ENCODE assay signal across 19 cellular contexts in genomic region chr19:56167064-56167578, GRCh38. TPM values are rescaled to one million over a fixed set of nuclear protein-coding genes. Genes with fewer than 3 reads are reported as not detected.
A peak's percentile ranks its signal among the peaks of the same experiment; 100 is the strongest.
DNase-seq lines count a peak whose midpoint lies in the region; ATAC-seq, FAIRE-seq and TF ChIP-seq lines count a peak whose summit lies in the region.
"Had no signal": no experiment of that assay in that cellular context is flagged by ENCODE, and none has a peak within 500 bp of the region (broad histone marks: within the 10 kb centered on the region; RNA-seq: fewer than 3 reads in every experiment).

No MANE protein-coding gene starts in this region.

- WGBS in GM12878 (ENCODE audit: insufficient coverage, insufficient replicate concordance, low lambda C conversion rate, missing lambda C conversion rate): 28% methylated on average over 7 of the region's 7 CpGs
- 51% methylated on average over 6 of the region's 7 CpGs for WGBS in mesenchymal stem cell
- WGBS in esophagus muscularis mucosa: 37% methylated on average over 7 of the region's 7 CpGs

- no peak overlapping the region for H3K23ac ChIP-seq in mesenchymal stem cell (ENCODE audit: low read length in 2 of 2)

- TF ChIP-seq POLR2A in GM12878 (IDR thresholded peaks at IDR 0.05; ENCODE audit: low read depth, low read length) (no peak), esophagus muscularis mucosa (IDR thresholded peaks at IDR 0.05; ENCODE audit: low read depth) (no peak)

- ATAC-seq in DND-41 (ENCODE audit: insufficient read depth, low read depth) (no peak), GM12878 (no peak), GM19395 (IDR thresholded peaks at IDR 0.05; ENCODE audit: unreplicated experiment) (no peak)
- ATAC-seq: effector memory CD8-positive, alpha-beta T cell; right cardiac atrium had no signal

- SMC1A ChIA-PET in GM12878 (lab: Charles Lee; ENCODE audit: uncharacterized antibody, unreplicated experiment): no interaction called here

- H3K9me3 ChIP-seq in DND-41 (ENCODE audit: insufficient read depth, low read length, severe bottlenecking) (peaks cover 2% of the 10 kb centered on the region), GM12878 (replicated peaks; ENCODE audit: control insufficient read depth, insufficient read depth, low read length) (no peaks in the 10 kb centered on the region), mesenchymal stem cell (ENCODE audit: control insufficient read depth, low read length) (no peaks in the 10 kb centered on the region), esophagus muscularis mucosa (no peaks in the 10 kb centered on the region)
- H3K9me3 ChIP-seq: BLaER1 had no signal

- no peak overlapping the region for H3K18ac ChIP-seq in mesenchymal stem cell (ENCODE audit: low read depth in 1 of 2, low read length in 2 of 2)

- H2BK5ac ChIP-seq in mesenchymal stem cell (ENCODE audit: low read depth, low read length, poor library complexity, severe bottlenecking): no peak overlapping the region

- H4K91ac ChIP-seq in mesenchymal stem cell (ENCODE audit: low read length): no peak overlapping the region

- no peak overlapping the region for H3K27ac ChIP-seq in DND-41 (ENCODE audit: low read length)
- no peak overlapping the region for H3K27ac ChIP-seq in GM12878 (ENCODE audit: control insufficient read depth, insufficient read depth)
- no peak overlapping the region for H3K27ac ChIP-seq in mesenchymal stem cell (ENCODE audit: low read length, poor library complexity, severe bottlenecking)
- H3K27ac ChIP-seq in esophagus muscularis mucosa (replicated peaks in 1 of 4): no peak overlapping the region
- H3K27ac ChIP-seq in dorsolateral prefrontal cortex: no peak overlapping the region
- H3K27ac ChIP-seq: BLaER1 had no signal

- H2BK15ac ChIP-seq in mesenchymal stem cell (ENCODE audit: low read depth, poor library complexity, severe bottlenecking): no peak overlapping the region

- no TSS peak for BruUV-seq in GM12878 (replicated peaks; lab: Mats Ljungman, UMichigan)

- no peak for TF ChIP-seq CTCF in DND-41 (IDR thresholded peaks at IDR 0.05; ENCODE audit: borderline replicate concordance, extremely low read depth, low read length, poor library complexity, severe bottlenecking)
- TF ChIP-seq CTCF in GM12878 (IDR thresholded peaks at IDR 0.05 in 2 of 3, conservative IDR thresholded peaks at IDR 0.05 in 1 of 3; ENCODE audit: control insufficient read depth in 2 of 3, extremely low read depth in 1 of 3, insufficient read depth in 1 of 3, low read depth in 3 of 3, low read length in 3 of 3): no peak
- no peak for TF ChIP-seq CTCF in esophagus muscularis mucosa (IDR thresholded peaks at IDR 0.05)
- TF ChIP-seq CTCF in dorsolateral prefrontal cortex (IDR thresholded peaks at IDR 0.05 in 54 of 56, conservative IDR thresholded peaks at IDR 0.05 in 2 of 56; ENCODE audit: low read depth in 1 of 56, partially characterized antibody in 56 of 56): no peak

- FAIRE-seq in GM12878 (lab: Jason Lieb, UNC): no peak
- FAIRE-seq: frontal cortex had no signal

- H3K4me2 ChIP-seq in DND-41 (ENCODE audit: insufficient read depth, low read length): no peak overlapping the region
- no peak overlapping the region for H3K4me2 ChIP-seq in GM12878 (ENCODE audit: control insufficient read depth, insufficient read depth)
- H3K4me2 ChIP-seq in mesenchymal stem cell (ENCODE audit: low read length, poor library complexity, severe bottlenecking): no peak overlapping the region
- H3K4me2 ChIP-seq: BLaER1 had no signal

- DNase-seq in DND-41 (peak; percentile 32), GM12878 (ENCODE audit: low read depth, low spot score) (no peak), mesenchymal stem cell (peak; percentile 11), esophagus muscularis mucosa (ENCODE audit: extremely low spot score) (no peak), COR-L47 (lab: John Stamatoyannopoulos, UW) (no peak), dorsolateral prefrontal cortex (no peak)
- peak; percentile 22 for DNase-seq in Jurkat, Clone E6-1 (ENCODE audit: low read depth, low spot score)
- DNase-seq: activated CD8-positive, alpha-beta memory T cell treated with anti-CD3 and anti-CD28 coated beads, Interleukin-2, amount 50 U/mL, for 4 hours; activated naive CD4-positive, alpha-beta T cell treated with Interleukin-2 at 50 U/mL for 16 hours; DMS53; effector memory CD8-positive, alpha-beta T cell; right cardiac atrium; RPMI8226; stimulated activated CD4-positive, alpha-beta T cell treated with anti-CD3 and anti-CD28 coated beads, Interleukin-2, amount 100 ng/mL, for 24 hours had no signal

- no peak for TF ChIP-seq EP300 in GM12878 (IDR thresholded peaks at IDR 0.05; ENCODE audit: borderline replicate concordance in 1 of 2, control insufficient read depth in 1 of 2, low read depth in 2 of 2, low read length in 2 of 2)
- no peak for TF ChIP-seq EP300 in esophagus muscularis mucosa (IDR thresholded peaks at IDR 0.05)

- no peak for TF ChIP-seq RAD21 in GM12878 (IDR thresholded peaks at IDR 0.05; ENCODE audit: insufficient read depth, low read depth, low read length)

- H4K20me1 ChIP-seq in DND-41 (ENCODE audit: insufficient read depth, low read length) (0 out of 2 replicates have a peak, but pooled peaks cover 3% of the 10 kb centered on the region), GM12878 (ENCODE audit: control insufficient read depth, insufficient read depth) (no peaks in the 10 kb centered on the region)

- CTCF ChIA-PET in GM12878 (lab: Yijun Ruan, JAX): interaction anchor here (1.4 to 1.9 kb wide), 2 partner anchors 101 to 181 kb away, joined by 3 to 6 read pairs; no protein-coding TSS in a partner anchor

- H3K36me3 ChIP-seq in DND-41 (ENCODE audit: insufficient read depth, low read length): no peaks in the 10 kb centered on the region
- H3K36me3 ChIP-seq in GM12878 (ENCODE audit: control insufficient read depth in 2 of 2, insufficient read depth in 2 of 2, low read length in 1 of 2): no peaks in the 10 kb centered on the region
- H3K36me3 ChIP-seq in mesenchymal stem cell (ENCODE audit: control insufficient read depth in 1 of 2, insufficient read depth in 2 of 2, low read depth in 1 of 2, low read length in 2 of 2): peaks cover 3 to 9% of the 10 kb centered on the region in 2 experiments
- H3K36me3 ChIP-seq in esophagus muscularis mucosa: peaks cover 0 to 1% (median 0%) of the 10 kb centered on the region in 4 donors

- no peaks in the 10 kb centered on the region for H3K79me1 ChIP-seq in mesenchymal stem cell (replicated peaks; ENCODE audit: low read length, poor library complexity, severe bottlenecking)

- in situ Hi-C loops in GM12878 (cut with MboI): loop anchor here (5.0 kb wide), 1 partner anchor 90 kb away; no protein-coding TSS in a partner anchor

- H2BK12ac ChIP-seq in mesenchymal stem cell (ENCODE audit: low read length in 2 of 2): no peak overlapping the region

- intact Hi-C loops in GM12878 (cut with micrococcal nuclease; ENCODE audit: unreplicated experiment) (no loop called here), esophagus muscularis mucosa (cut with DNase I) (no loop called here), dorsolateral prefrontal cortex (cut with DNase I) (no loop called here)

- POLR2A ChIA-PET in GM12878 (lab: Charles Lee): no interaction called here

- no peak overlapping the region for H3K14ac ChIP-seq in mesenchymal stem cell (ENCODE audit: low read length in 2 of 2)

- no peak overlapping the region for H2AFZ ChIP-seq in DND-41 (ENCODE audit: low read depth, low read length)
- H2AFZ ChIP-seq in GM12878 (ENCODE audit: control insufficient read depth, low read depth, low read length): no peak overlapping the region
- no peak overlapping the region for H2AFZ ChIP-seq in mesenchymal stem cell (ENCODE audit: low read depth, low read length)

- no peak overlapping the region for H3K4ac ChIP-seq in mesenchymal stem cell (ENCODE audit: low read depth in 1 of 2, low read length in 2 of 2)

- no peak overlapping the region for H2AK5ac ChIP-seq in mesenchymal stem cell (ENCODE audit: low read length, severe bottlenecking)

- H3K4me3 ChIP-seq in DND-41 (ENCODE audit: low read depth in 1 of 2, low read length in 2 of 2) (no peak overlapping the region), GM12878 (no peak overlapping the region), mesenchymal stem cell (ENCODE audit: insufficient read depth in 1 of 2, low read depth in 1 of 2, low read length in 2 of 2) (no peak overlapping the region), esophagus muscularis mucosa (no peak overlapping the region), dorsolateral prefrontal cortex (no peak overlapping the region)
- no peak overlapping the region for H3K4me3 ChIP-seq in Jurkat, Clone E6-1 (ENCODE audit: low read length)
- H3K4me3 ChIP-seq: BLaER1 had no signal

- H3K9ac ChIP-seq in DND-41 (ENCODE audit: low read depth, low read length) (no peak overlapping the region), GM12878 (ENCODE audit: control insufficient read depth, insufficient read depth, low read length) (no peak overlapping the region), mesenchymal stem cell (ENCODE audit: low read length) (no peak overlapping the region)
- H3K9ac ChIP-seq: BLaER1 had no signal

- no peak overlapping the region for H4K8ac ChIP-seq in mesenchymal stem cell (ENCODE audit: low read length)

- no peaks in the 10 kb centered on the region for H3K27me3 ChIP-seq in DND-41 (ENCODE audit: insufficient read depth, low read length, poor library complexity)
- H3K27me3 ChIP-seq in GM12878 (replicated peaks in 1 of 2; ENCODE audit: control insufficient read depth in 2 of 2, insufficient read depth in 2 of 2, low read length in 1 of 2): no peaks in the 10 kb centered on the region
- H3K27me3 ChIP-seq in mesenchymal stem cell (ENCODE audit: control insufficient read depth in 1 of 2, insufficient read depth in 1 of 2, low read length in 2 of 2): peaks cover 0 to 3% of the 10 kb centered on the region in 2 experiments
- H3K27me3 ChIP-seq in esophagus muscularis mucosa: no peaks in the 10 kb centered on the region
- no peaks in the 10 kb centered on the region for H3K27me3 ChIP-seq in dorsolateral prefrontal cortex
- H3K27me3 ChIP-seq: BLaER1 had no signal

- H3K4me1 ChIP-seq in DND-41 (ENCODE audit: insufficient read depth, low read length): peaks cover 26% of the 10 kb centered on the region
- no peaks in the 10 kb centered on the region for H3K4me1 ChIP-seq in GM12878 (ENCODE audit: control insufficient read depth, insufficient read depth, low read length)
- peaks cover 2% of the 10 kb centered on the region for H3K4me1 ChIP-seq in mesenchymal stem cell (ENCODE audit: control insufficient read depth, insufficient read depth, low read depth, low read length)
- peaks cover 0 to 5% (median 2%) of the 10 kb centered on the region in 4 donors for H3K4me1 ChIP-seq in esophagus muscularis mucosa

- RAD21 ChIA-PET in GM12878 (lab: Charles Lee; ENCODE audit: unreplicated experiment): interaction anchor here (1.5 kb wide), 1 partner anchor 86 kb away, joined by 7 read pairs; no protein-coding TSS in a partner anchor

- H3K79me2 ChIP-seq in DND-41 (ENCODE audit: insufficient read depth, low read length) (no peaks in the 10 kb centered on the region), GM12878 (ENCODE audit: control insufficient read depth, insufficient read depth, low read length) (no peaks in the 10 kb centered on the region)

- no peak overlapping the region for H2BK120ac ChIP-seq in mesenchymal stem cell (ENCODE audit: low read depth, low read length)

RNA-seq across cellular contexts. Expression of gene GALP, which starts 8.7 kb away (rescaled TPM):
- not detected for polyA plus RNA-seq in Jurkat, Clone E6-1 (2012; ENCODE audit: insufficient read depth, insufficient read length)
- total RNA-seq in GM12878 (2013; cell fraction: nucleolus; rRNA removed): not detected in 2 replicates
- total RNA-seq in GM12878 (2014; rRNA removed) (not detected in 2 replicates), GM12878 (2014; rRNA removed; fragmentation: Illumina TruSeq; extraction: Trizol) (not detected in 2 replicates), GM12878 (2021) (not detected in 2 replicates), esophagus muscularis mucosa (not detected), dorsolateral prefrontal cortex (not detected)
- polyA plus RNA-seq in GM12878 (2011; ENCODE audit: low read depth): not detected
- polyA plus RNA-seq in GM12878 (2011; rRNA removed) (not detected in 2 replicates), GM12878 (2014; fragmentation: Illumina TruSeq; extraction: Trizol) (not detected in 2 replicates), GM12878 (2014; fragmentation: Nextera tagmentation; extraction: Ambion mirVana) (not detected), GM12878 (2014; rRNA removed) (not detected in 2 replicates), GM12878 (2016; fragmentation: Nextera tagmentation; extraction: Ambion mirVana) (not detected)
- not detected in 2 replicates for polyA plus RNA-seq in GM12878 (2011; cell fraction: cytosol; rRNA removed)
- not detected in 2 replicates for polyA plus RNA-seq in GM12878 (2011; cell fraction: nucleus; rRNA removed)
- polyA plus RNA-seq in GM12878 (2012): not detected in 2 replicates
- polyA minus RNA-seq in GM12878 (2011; rRNA and poly(A)+ RNA removed): not detected in 2 replicates
- polyA minus RNA-seq in GM12878 (2011; cell fraction: cytosol; rRNA and poly(A)+ RNA removed): not detected in 2 replicates
- polyA minus RNA-seq in GM12878 (2011; cell fraction: nucleus; rRNA and poly(A)+ RNA removed): not detected in 2 replicates
- polyA plus RNA-seq in mesenchymal stem cell (2013, experiment 1 of 2): not detected
- not detected for polyA plus RNA-seq in mesenchymal stem cell (2013, experiment 2 of 2)
- total RNA-seq: right cardiac atrium; subcutaneous adipose tissue; T-helper 1 cell treated with Interleukin-12 subunit alpha and Interleukin-12 subunit beta and Interleukin-4 antibody, amounts not matched to agents 30 ng/mL and 1 ng/mL, for 36 hours had no signal
- polyA plus RNA-seq: right cardiac atrium had no signal

RNA-seq across cellular contexts. Expression of gene ZNF444, which starts 26.0 kb away (rescaled TPM):
- polyA plus RNA-seq in Jurkat, Clone E6-1 (2012; ENCODE audit: insufficient read depth, insufficient read length): 44.7 TPM
- 28.2 and 28.8 TPM in 2 replicates for total RNA-seq in GM12878 (2013; cell fraction: nucleolus; rRNA removed)
- 15.0 and 17.5 TPM in 2 replicates for total RNA-seq in GM12878 (2014; rRNA removed)
- 2.8 and 3.7 TPM in 2 replicates for total RNA-seq in GM12878 (2014; rRNA removed; fragmentation: Illumina TruSeq; extraction: Trizol)
- 28.2 and 29.1 TPM in 2 replicates for total RNA-seq in GM12878 (2021)
- polyA plus RNA-seq in GM12878 (2011; ENCODE audit: low read depth): 5.4 TPM
- polyA plus RNA-seq in GM12878 (2011; rRNA removed): 5.3 and 10.8 TPM in 2 replicates
- 14.4 and 19.5 TPM in 2 replicates for polyA plus RNA-seq in GM12878 (2011; cell fraction: cytosol; rRNA removed)
- 18.8 and 27.5 TPM in 2 replicates for polyA plus RNA-seq in GM12878 (2011; cell fraction: nucleus; rRNA removed)
- 18.9 and 21.3 TPM in 2 replicates for polyA plus RNA-seq in GM12878 (2012)
- polyA plus RNA-seq in GM12878 (2014; fragmentation: Illumina TruSeq; extraction: Trizol): 4.6 and 6.1 TPM in 2 replicates
- polyA plus RNA-seq in GM12878 (2014; fragmentation: Nextera tagmentation; extraction: Ambion mirVana): under 1 TPM; 0.45 to 0.99 TPM
- polyA plus RNA-seq in GM12878 (2014; rRNA removed): 19.3 and 24.4 TPM in 2 replicates
- 10 to 100 TPM; 12.5 to 14.5 TPM for polyA plus RNA-seq in GM12878 (2016; fragmentation: Nextera tagmentation; extraction: Ambion mirVana)
- 3.4 and 5.6 TPM in 2 replicates for polyA minus RNA-seq in GM12878 (2011; rRNA and poly(A)+ RNA removed)
- 5.6 and 9.0 TPM in 2 replicates for polyA minus RNA-seq in GM12878 (2011; cell fraction: cytosol; rRNA and poly(A)+ RNA removed)
- 1.6 and 6.8 TPM in 2 replicates for polyA minus RNA-seq in GM12878 (2011; cell fraction: nucleus; rRNA and poly(A)+ RNA removed)
- 18.1 TPM for polyA plus RNA-seq in mesenchymal stem cell (2013, experiment 1 of 2)
- polyA plus RNA-seq in mesenchymal stem cell (2013, experiment 2 of 2): 17.4 TPM
- 10 to 100 TPM; 32.0 to 78.2 (median 52.1) TPM for total RNA-seq in esophagus muscularis mucosa
- total RNA-seq in dorsolateral prefrontal cortex: 100 to 1,000 TPM in 1 of 120 experiments, 10 to 100 TPM in 119; 35.5 to 110 (median 56.7) TPM

RNA-seq across cellular contexts. Expression of gene ZSCAN5B, which starts 30.5 kb away (rescaled TPM):
- not detected for polyA plus RNA-seq in Jurkat, Clone E6-1 (2012; ENCODE audit: insufficient read depth, insufficient read length)
- not detected in 2 replicates for total RNA-seq in GM12878 (2013; cell fraction: nucleolus; rRNA removed)
- not detected in 2 replicates for total RNA-seq in GM12878 (2014; rRNA removed)
- total RNA-seq in GM12878 (2014; rRNA removed; fragmentation: Illumina TruSeq; extraction: Trizol): not detected in 2 replicates
- not detected in 2 replicates for total RNA-seq in GM12878 (2021)
- polyA plus RNA-seq in GM12878 (2011; ENCODE audit: low read depth): not detected
- polyA plus RNA-seq in GM12878 (2011; rRNA removed): 0.07 TPM in 1 of 2 replicates, not detected in the other
- 0.07 and 0.08 TPM in 2 replicates for polyA plus RNA-seq in GM12878 (2011; cell fraction: cytosol; rRNA removed)
- polyA plus RNA-seq in GM12878 (2011; cell fraction: nucleus; rRNA removed): not detected in 2 replicates
- polyA plus RNA-seq in GM12878 (2012): not detected in 2 replicates
- not detected in 2 replicates for polyA plus RNA-seq in GM12878 (2014; fragmentation: Illumina TruSeq; extraction: Trizol)
- polyA plus RNA-seq in GM12878 (2014; fragmentation: Nextera tagmentation; extraction: Ambion mirVana): under 1 TPM in 1 of 2 experiments, not detected in 1; 0.04 TPM
- not detected in 2 replicates for polyA plus RNA-seq in GM12878 (2014; rRNA removed)
- not detected for polyA plus RNA-seq in GM12878 (2016; fragmentation: Nextera tagmentation; extraction: Ambion mirVana)
- not detected in 2 replicates for polyA minus RNA-seq in GM12878 (2011; rRNA and poly(A)+ RNA removed)
- not detected in 2 replicates for polyA minus RNA-seq in GM12878 (2011; cell fraction: cytosol; rRNA and poly(A)+ RNA removed)
- polyA minus RNA-seq in GM12878 (2011; cell fraction: nucleus; rRNA and poly(A)+ RNA removed): not detected in 2 replicates
- polyA plus RNA-seq in mesenchymal stem cell (2013, experiment 1 of 2): 0.03 TPM
- polyA plus RNA-seq in mesenchymal stem cell (2013, experiment 2 of 2): 0.03 TPM
- total RNA-seq in esophagus muscularis mucosa: 1 to 10 TPM in 1 of 4 donors, not detected in 3; 1.2 TPM
- 1 to 10 TPM in 2 of 120 experiments, under 1 TPM in 32, not detected in 86; 0.22 to 1.7 (median 0.43) TPM for total RNA-seq in dorsolateral prefrontal cortex
- total RNA-seq: frontal cortex; right cardiac atrium; subcutaneous adipose tissue; T-helper 1 cell treated with Interleukin-12 subunit alpha and Interleukin-12 subunit beta and Interleukin-4 antibody, amounts not matched to agents 30 ng/mL and 1 ng/mL, for 36 hours had no signal
- polyA plus RNA-seq: right cardiac atrium had no signal

RNA-seq across cellular contexts. Expression of gene ZSCAN5C, which starts 35.0 kb away (rescaled TPM):
- not detected for polyA plus RNA-seq in Jurkat, Clone E6-1 (2012; ENCODE audit: insufficient read depth, insufficient read length)
- total RNA-seq in GM12878 (2013; cell fraction: nucleolus; rRNA removed): not detected in 2 replicates
- total RNA-seq in GM12878 (2014; rRNA removed): not detected in 2 replicates
- not detected in 2 replicates for total RNA-seq in GM12878 (2014; rRNA removed; fragmentation: Illumina TruSeq; extraction: Trizol)
- total RNA-seq in GM12878 (2021): not detected in 2 replicates
- not detected for polyA plus RNA-seq in GM12878 (2011; ENCODE audit: low read depth)
- polyA plus RNA-seq in GM12878 (2011; rRNA removed): not detected in 2 replicates
- polyA plus RNA-seq in GM12878 (2011; cell fraction: cytosol; rRNA removed): not detected in 2 replicates
- polyA plus RNA-seq in GM12878 (2011; cell fraction: nucleus; rRNA removed): not detected in 2 replicates
- polyA plus RNA-seq in GM12878 (2012): not detected in 2 replicates
- not detected in 2 replicates for polyA plus RNA-seq in GM12878 (2014; fragmentation: Illumina TruSeq; extraction: Trizol)
- polyA plus RNA-seq in GM12878 (2014; fragmentation: Nextera tagmentation; extraction: Ambion mirVana): not detected
- polyA plus RNA-seq in GM12878 (2014; rRNA removed): not detected in 2 replicates
- polyA plus RNA-seq in GM12878 (2016; fragmentation: Nextera tagmentation; extraction: Ambion mirVana): not detected
- not detected in 2 replicates for polyA minus RNA-seq in GM12878 (2011; rRNA and poly(A)+ RNA removed)
- not detected in 2 replicates for polyA minus RNA-seq in GM12878 (2011; cell fraction: cytosol; rRNA and poly(A)+ RNA removed)
- not detected in 2 replicates for polyA minus RNA-seq in GM12878 (2011; cell fraction: nucleus; rRNA and poly(A)+ RNA removed)
- not detected for polyA plus RNA-seq in mesenchymal stem cell (2013, experiment 1 of 2)
- polyA plus RNA-seq in mesenchymal stem cell (2013, experiment 2 of 2): not detected
- total RNA-seq in esophagus muscularis mucosa: not detected
- not detected for total RNA-seq in dorsolateral prefrontal cortex
- total RNA-seq: frontal cortex; right cardiac atrium; subcutaneous adipose tissue; T-helper 1 cell treated with Interleukin-12 subunit alpha and Interleukin-12 subunit beta and Interleukin-4 antibody, amounts not matched to agents 30 ng/mL and 1 ng/mL, for 36 hours had no signal
- polyA plus RNA-seq: right cardiac atrium had no signal

RNA-seq across cellular contexts. Expression of gene ZNF787, which starts 46.0 kb away (rescaled TPM):
- polyA plus RNA-seq in Jurkat, Clone E6-1 (2012; ENCODE audit: insufficient read depth, insufficient read length): 17.8 TPM
- 18.7 and 27.6 TPM in 2 replicates for total RNA-seq in GM12878 (2013; cell fraction: nucleolus; rRNA removed)
- total RNA-seq in GM12878 (2014; rRNA removed) (20.3 and 25.6 TPM in 2 replicates), GM12878 (2014; rRNA removed; fragmentation: Illumina TruSeq; extraction: Trizol) (6.2 and 7.8 TPM in 2 replicates), GM12878 (2021) (36.7 and 39.9 TPM in 2 replicates), esophagus muscularis mucosa (10 to 100 TPM; 15.0 to 34.2 (median 28.4) TPM), dorsolateral prefrontal cortex (10 to 100 TPM; 18.4 to 49.8 (median 26.0) TPM)
- polyA plus RNA-seq in GM12878 (2011; ENCODE audit: low read depth): 14.9 TPM
- polyA plus RNA-seq in GM12878 (2011; rRNA removed) (2.4 and 5.4 TPM in 2 replicates), GM12878 (2014; fragmentation: Illumina TruSeq; extraction: Trizol) (0.59 and 2.9 TPM in 2 replicates), GM12878 (2014; fragmentation: Nextera tagmentation; extraction: Ambion mirVana) (under 1 TPM; 0.23 to 0.42 TPM), GM12878 (2014; rRNA removed) (27.0 and 36.3 TPM in 2 replicates), GM12878 (2016; fragmentation: Nextera tagmentation; extraction: Ambion mirVana) (1 to 10 TPM; 2.1 to 2.4 TPM)
- 5.6 and 17.2 TPM in 2 replicates for polyA plus RNA-seq in GM12878 (2011; cell fraction: cytosol; rRNA removed)
- polyA plus RNA-seq in GM12878 (2011; cell fraction: nucleus; rRNA removed): 15.5 and 21.2 TPM in 2 replicates
- 19.2 and 23.8 TPM in 2 replicates for polyA plus RNA-seq in GM12878 (2012)
- polyA minus RNA-seq in GM12878 (2011; rRNA and poly(A)+ RNA removed): 2.2 and 9.7 TPM in 2 replicates
- 10.3 and 12.4 TPM in 2 replicates for polyA minus RNA-seq in GM12878 (2011; cell fraction: cytosol; rRNA and poly(A)+ RNA removed)
- polyA minus RNA-seq in GM12878 (2011; cell fraction: nucleus; rRNA and poly(A)+ RNA removed): 4.6 and 8.6 TPM in 2 replicates
- polyA plus RNA-seq in mesenchymal stem cell (2013, experiment 1 of 2): 20.5 TPM
- 20.3 TPM for polyA plus RNA-seq in mesenchymal stem cell (2013, experiment 2 of 2)

Comparison
In these comparisons a context has a peak if more than half of its experiments do, and no peak if none do; other contexts are left out.
1. DNase-seq: peak in DND-41 (single experiment), Jurkat, Clone E6-1 (single experiment) and mesenchymal stem cell (single experiment); none in GM12878 (single experiment), esophagus muscularis mucosa (single experiment), COR-L47 (single experiment) and dorsolateral prefrontal cortex (0 of 10).